8 cellular contexts compared by ENCODE assay signal in genomic region chr22:20494978-20495860, GRCh38. TPM values are rescaled to one million over a fixed set of nuclear protein-coding genes. Genes with fewer than 3 reads are reported as not detected.
DNase-seq lines count a peak whose midpoint lies in the region; ATAC-seq and TF ChIP-seq lines count a peak whose summit lies in the region.

TSS of gene KLHL22 (minus strand) at chr22:20495795. CDS start at chr22:20489211, 6,584 bp downstream.

- under 1% methylated on average over 108 of the region's 108 CpGs for WGBS in HUES64
- 2% methylated on average over 108 of the region's 108 CpGs for WGBS in thymus

- ATAC-seq in GM21528 (IDR thresholded peaks at IDR 0.05; ENCODE audit: low FRiP score, unreplicated experiment) (peak; percentile 37), activated B cell treated with CpG ODN at 0.5 μM for 24 hours (ENCODE audit: low read depth) (peak; percentile 32)

- H3K4me1 ChIP-seq in HUES64 (ENCODE audit: insufficient read depth, low read length) = no peaks in the 10 kb centered on the region
- peaks cover 33% of the 10 kb centered on the region for H3K4me1 ChIP-seq in mononuclear cell (ENCODE audit: insufficient read depth, low read length)
- peaks cover 4% of the 10 kb centered on the region for H3K4me1 ChIP-seq in thymus (ENCODE audit: control insufficient read depth, insufficient read depth, low read length)

- peaks cover 5% of the 10 kb centered on the region; the same call in 1 of the 2 replicates for H3K36me3 ChIP-seq in HUES64 (ENCODE audit: insufficient read depth, low read length)
- H3K36me3 ChIP-seq in thymus (ENCODE audit: control insufficient read depth, insufficient read depth) = no peaks in the 10 kb centered on the region

- TF ChIP-seq CTCF in activated B cell treated with CpG ODN at 0.5 μM for 24 hours (IDR thresholded peaks at IDR 0.05) = no peak

- H3K4me3 ChIP-seq in HUES64 (ENCODE audit: low read length) = peak within 1 kb of the TSS; percentile 93
- H3K4me3 ChIP-seq in mononuclear cell (ENCODE audit: low read length) = peak within 1 kb of the TSS; percentile 65
- H3K4me3 ChIP-seq in thymus (ENCODE audit: low read length) = peak within 1 kb of the TSS; percentile 79

- DNase-seq in DMS 273 (lab: John Stamatoyannopoulos, UW; ENCODE audit: unreplicated experiment) (peak; percentile 71), DMS 273 treated with DMSO at 0.1 percent for 48 hours (lab: John Stamatoyannopoulos, UW) (no peak), activated B cell treated with CpG ODN at 0.5 μM for 24 hours (no peak), epithelial cell of prostate (ENCODE audit: low read depth, low spot score) (no peak)

- peaks cover 29% of the 10 kb centered on the region for H3K4me1 Mint-ChIP-seq in activated B cell treated with CpG ODN at 0.5 μM for 24 hours

- intact Hi-C loops in activated B cell treated with CpG ODN at 0.5 μM for 24 hours (cut with micrococcal nuclease) = loop anchor here (1.0 to 5.0 kb wide), 2 partner anchors 202 to 363 kb away; partner anchors contain the start of gene ZDHHC8

- no peaks in the 10 kb centered on the region for H3K9me3 Mint-ChIP-seq in activated B cell treated with CpG ODN at 0.5 μM for 24 hours

- H3K27me3 Mint-ChIP-seq in activated B cell treated with CpG ODN at 0.5 μM for 24 hours = no peaks in the 10 kb centered on the region

- POLR2A ChIA-PET in activated B cell treated with CpG ODN at 0.5 μM for 24 hours (lab: Charles Lee) = interaction anchor here (0.7 to 2.4 kb wide), 4 partner anchors 12 to 102 kb away, joined by 3 to 8 read pairs (median 4); partner anchors contain the start of genes MED15 and ZNF74

- peak within 1 kb of the TSS; percentile 71 for H3K9ac ChIP-seq in HUES64 (ENCODE audit: low read depth, low read length)

- H3K4me3 Mint-ChIP-seq in activated B cell treated with CpG ODN at 0.5 μM for 24 hours = peak within 1 kb of the TSS; percentile 92

- peak within 1 kb of the TSS; percentile 93 for H3K27ac Mint-ChIP-seq in activated B cell treated with CpG ODN at 0.5 μM for 24 hours

- peaks cover 21% of the 10 kb centered on the region for H3K27me3 ChIP-seq in HUES64 (ENCODE audit: insufficient read depth, low read length)
- H3K27me3 ChIP-seq in mononuclear cell (ENCODE audit: insufficient read depth, low read length) = no peaks in the 10 kb centered on the region
- peaks cover 11% of the 10 kb centered on the region for H3K27me3 ChIP-seq in thymus (ENCODE audit: control insufficient read depth, insufficient read depth)

- peak within 1 kb of the TSS; percentile 78; the same call in 1 of the 2 replicates for H3K27ac ChIP-seq in HUES64 (ENCODE audit: low read depth, low read length)
- H3K27ac ChIP-seq in epithelial cell of prostate = peak within 1 kb of the TSS; percentile 85
- H3K27ac ChIP-seq in thymus (ENCODE audit: low read depth) = peak within 1 kb of the TSS; percentile 81

- no peaks in the 10 kb centered on the region for H3K36me3 Mint-ChIP-seq in activated B cell treated with CpG ODN at 0.5 μM for 24 hours (ENCODE audit: low read depth)

- H3K9me3 ChIP-seq in HUES64 (ENCODE audit: insufficient read depth, low read depth, low read length) (no peaks in the 10 kb centered on the region), mononuclear cell (ENCODE audit: low read depth, low read length) (no peaks in the 10 kb centered on the region), thymus (ENCODE audit: control insufficient read depth) (no peaks in the 10 kb centered on the region)

- CTCF ChIA-PET in activated B cell treated with CpG ODN at 0.5 μM for 24 hours (lab: Charles Lee) = interaction anchor here (0.7 to 1.4 kb wide), 4 partner anchors 12 to 77 kb away, joined by 3 to 6 read pairs (median 4); partner anchors contain the start of gene MED15

RNA-seq across cellular contexts. Expression of gene KLHL22, which starts in this region (rescaled TPM):
- 8.8 TPM for polyA plus RNA-seq in HUES64 (2013, experiment 1 of 2)
- 11.0 TPM for polyA plus RNA-seq in HUES64 (2013, experiment 2 of 2)
- total RNA-seq in activated B cell treated with CpG ODN at 0.5 μM for 24 hours (22.4 and 26.1 TPM in 2 replicates), mononuclear cell (23.6 TPM)
- 14.2 TPM for polyA plus RNA-seq in thymus
